8 cellular contexts compared by ENCODE assay signal in the genomic region with DNA sequence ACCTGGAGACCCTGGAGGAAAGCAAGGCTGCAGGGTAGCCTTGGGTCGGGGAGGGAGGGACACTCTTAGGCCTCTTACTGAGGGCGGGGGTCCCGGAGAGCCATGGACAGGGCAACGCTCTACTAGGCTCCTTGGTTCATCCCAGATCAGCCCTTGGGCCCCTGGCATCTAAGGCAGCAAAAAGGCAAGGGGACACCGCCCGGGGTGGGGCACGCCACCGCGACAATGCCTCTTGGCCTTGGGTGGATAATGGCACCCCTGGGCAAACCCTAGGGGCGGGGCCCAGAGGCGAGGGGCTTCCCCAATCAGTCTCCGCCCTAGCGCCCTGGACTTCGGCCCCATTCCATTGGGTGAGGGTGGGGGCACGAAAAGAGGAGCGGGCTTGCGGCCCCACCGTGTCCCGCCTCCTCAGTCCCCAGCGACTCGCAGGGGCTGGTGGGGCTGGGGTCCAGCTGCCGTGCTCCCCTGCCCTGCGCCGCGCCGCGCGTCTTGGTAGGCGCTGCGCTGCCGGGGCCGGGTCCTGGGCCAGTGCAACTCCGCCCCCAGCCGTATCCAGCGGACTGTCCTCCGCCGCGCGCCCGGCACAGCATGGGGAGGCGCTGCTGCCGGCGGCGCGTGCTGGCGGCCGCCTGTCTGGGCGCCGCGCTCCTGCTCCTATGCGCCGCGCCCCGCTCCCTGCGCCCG. TPM values are rescaled to one million over a fixed set of nuclear protein-coding genes. Genes with fewer than 3 reads are reported as not detected.
DNase-seq lines count a peak whose midpoint lies in the region; ATAC-seq and TF ChIP-seq lines count a peak whose summit lies in the region.

TSS of gene CHST13 (plus strand) at position 411 of the 684 bp plus-strand sequence. CDS start at position 589, 178 bp downstream.

- H3K36me3 Mint-ChIP-seq in endodermal cell (ENCODE audit: low read depth): no peaks in the 10 kb centered on the region

- H3K27ac ChIP-seq in endodermal cell (ENCODE audit: low read depth, low read length) (no peak within 1 kb of the TSS), aorta (ENCODE audit: low read depth in 1 of 2, low read length in 2 of 2) (no peak within 1 kb of the TSS)

- TF ChIP-seq CTCF in endodermal cell (conservative IDR thresholded peaks at IDR 0.05): peak; percentile 10

- no peaks in the 10 kb centered on the region for H3K9me3 Mint-ChIP-seq in endodermal cell

- ATAC-seq in aorta (ENCODE audit: low FRiP score) (peak; percentile 53), HG02840 (IDR thresholded peaks at IDR 0.05; ENCODE audit: low FRiP score, unreplicated experiment) (no peak), GM18498 (IDR thresholded peaks at IDR 0.05; ENCODE audit: unreplicated experiment) (no peak)

- no peaks in the 10 kb centered on the region for H3K9me3 ChIP-seq in endodermal cell (ENCODE audit: control insufficient read depth, low read length)
- no peaks in the 10 kb centered on the region for H3K9me3 ChIP-seq in mononuclear cell (ENCODE audit: low read depth, low read length)
- H3K9me3 ChIP-seq in aorta (ENCODE audit: control insufficient read depth, low read length): no peaks in the 10 kb centered on the region

- H3K27me3 ChIP-seq in endodermal cell (ENCODE audit: control insufficient read depth, insufficient read depth, low read length, poor library complexity, severe bottlenecking) (peaks cover 27% of the 10 kb centered on the region), mononuclear cell (ENCODE audit: insufficient read depth, low read length) (no peaks in the 10 kb centered on the region), aorta (ENCODE audit: control insufficient read depth in 1 of 2, insufficient read depth in 2 of 2, low read length in 1 of 2) (no peaks in the 10 kb centered on the region)

- peak; percentile 5 for DNase-seq in DMS153 treated with DMSO at 0.1 percent for 48 hours (lab: John Stamatoyannopoulos, UW; ENCODE audit: unreplicated experiment)
- DNase-seq in DMS153 (lab: John Stamatoyannopoulos, UW): no peak
- DNase-seq in NCI-H526 treated with DMSO at 0.1 percent for 48 hours (lab: John Stamatoyannopoulos, UW): peak; percentile 68
- peak; percentile 88 for DNase-seq in endodermal cell
- peak; percentile 66 to 83 for DNase-seq in aorta

- no peak within 1 kb of the TSS for H3K27ac Mint-ChIP-seq in endodermal cell

- H3K9ac ChIP-seq in endodermal cell (ENCODE audit: extremely low read depth, low read length, poor library complexity, severe bottlenecking): no peak within 1 kb of the TSS

- peaks cover 31% of the 10 kb centered on the region for H3K27me3 Mint-ChIP-seq in endodermal cell (ENCODE audit: insufficient read depth)

- H3K4me3 Mint-ChIP-seq in endodermal cell: peak within 1 kb of the TSS; percentile 59

- peak within 1 kb of the TSS; percentile 72 for H3K4me3 ChIP-seq in endodermal cell (ENCODE audit: low read length)
- H3K4me3 ChIP-seq in mononuclear cell (ENCODE audit: low read length): peak within 1 kb of the TSS; percentile 37
- H3K4me3 ChIP-seq in aorta (ENCODE audit: low read length in 2 of 2): peak within 1 kb of the TSS in 1 of 2 donors; percentile 10

- WGBS in endodermal cell (ENCODE audit: insufficient coverage in 1 of 2, insufficient read length in 1 of 2), 2 experiments: 10 to 16% methylated on average over 26 to 56 of the region's 56 CpGs
- 6% methylated on average over 45 to 56 of the region's 56 CpGs for WGBS in aorta, 2 donors

- no peaks in the 10 kb centered on the region for H3K36me3 ChIP-seq in endodermal cell (ENCODE audit: control insufficient read depth, insufficient read depth, low read length)
- H3K36me3 ChIP-seq in aorta (ENCODE audit: control insufficient read depth in 1 of 2, insufficient read depth in 2 of 2, low read length in 1 of 2): no peaks in the 10 kb centered on the region

- peaks cover 6% of the 10 kb centered on the region for H3K4me1 Mint-ChIP-seq in endodermal cell

- H3K4me1 ChIP-seq in endodermal cell (ENCODE audit: control insufficient read depth, insufficient read depth, low read length) (no peaks in the 10 kb centered on the region), mononuclear cell (ENCODE audit: insufficient read depth, low read length) (peaks cover 38% of the 10 kb centered on the region), aorta (ENCODE audit: control insufficient read depth in 1 of 2, insufficient read depth in 2 of 2, low read length in 2 of 2) (no peaks in the 10 kb centered on the region)

- intact Hi-C loops in aorta (cut with DNase I): loop anchor here (2.0 to 10.0 kb wide), 3 partner anchors 933 to 1023 kb away; no protein-coding TSS in a partner anchor

RNA-seq across cellular contexts. Expression of gene CHST13, which starts in this region (rescaled TPM):
- total RNA-seq in endodermal cell (1 to 10 TPM; 1.6 to 6.7 TPM), mononuclear cell (1.5 TPM), aorta (under 1 TPM; 0.33 to 0.55 TPM)
- 0.64 TPM for polyA plus RNA-seq in endodermal cell (2013, experiment 1 of 2)
- polyA plus RNA-seq in endodermal cell (2013, experiment 2 of 2): 0.37 TPM
- polyA plus RNA-seq in aorta: not detected

Comparison
In these comparisons a context has a peak if more than half of its experiments do, and no peak if none do; other contexts are left out.
1. Peak in DNase-seq and ATAC-seq in aorta; RNA of the gene not detected or under 1 TPM.